8 cellular contexts compared by ENCODE assay signal in the genomic region with DNA sequence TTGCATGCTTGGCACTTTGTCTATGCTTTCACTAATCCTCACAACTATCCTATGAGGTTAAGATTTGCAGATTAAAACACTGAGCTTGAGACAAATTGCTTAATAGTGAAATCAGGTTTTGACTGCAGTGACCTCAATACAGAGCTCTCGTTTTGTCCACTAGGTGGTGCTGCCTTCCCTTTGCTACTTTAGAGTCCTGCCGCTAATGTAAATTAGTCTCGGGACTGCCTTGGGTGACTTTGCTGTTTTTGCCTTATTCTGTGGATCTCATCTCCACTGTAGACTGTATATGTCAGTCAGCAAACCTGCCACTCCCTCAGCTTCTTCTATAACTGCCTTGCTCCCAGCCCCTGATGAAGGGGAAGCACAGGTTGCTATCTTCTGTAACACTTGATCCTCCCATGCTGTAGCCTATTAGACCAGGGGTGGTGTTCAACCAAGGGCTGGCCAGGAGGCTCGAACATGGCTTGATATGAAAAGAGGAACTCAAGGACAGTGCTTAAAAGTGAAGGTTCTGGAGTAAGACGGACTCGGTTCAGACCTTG. TPM values are rescaled to one million over a fixed set of nuclear protein-coding genes. Genes with fewer than 3 reads are reported as not detected.
A peak's percentile ranks its signal among the peaks of the same experiment; 100 is the strongest.
DNase-seq lines count a peak whose midpoint lies in the region; ATAC-seq and TF ChIP-seq lines count a peak whose summit lies in the region.

No MANE protein-coding gene starts in this region.

- no peaks in the 10 kb centered on the region for H3K9me2 ChIP-seq in neural cell (ENCODE audit: insufficient read depth, low read length)

- no peak overlapping the region for H3K9ac ChIP-seq in neural cell (ENCODE audit: low read length)

- H3K79me2 ChIP-seq in neural cell (replicated peaks; ENCODE audit: insufficient read depth, low read length), result no peaks in the 10 kb centered on the region

- H3K9me3 ChIP-seq in neural cell (ENCODE audit: low read length) (no peaks in the 10 kb centered on the region), suprapubic skin (no peaks in the 10 kb centered on the region)

- H3K4me1 ChIP-seq in suprapubic skin, result peaks cover 3% of the 10 kb centered on the region

- DNase-seq in DMS 273 treated with DMSO at 0.1 percent for 48 hours (lab: John Stamatoyannopoulos, UW) (peak; percentile 26), NOMO-1 (lab: John Stamatoyannopoulos, UW; ENCODE audit: unreplicated experiment in 2 of 2) (peak; percentile 89 to 97), activated T-cell treated with anti-CD3 and anti-CD28 coated beads for 24 hours (ENCODE audit: low read depth) (peak; percentile 28), fibroblast of mammary gland (ENCODE audit: low read depth) (peak; percentile 77), suprapubic skin (ENCODE audit: low spot score in 2 of 2) (peak; percentile 81 to 82)

- no peaks in the 10 kb centered on the region for H3F3A ChIP-seq in neural cell (ENCODE audit: insufficient read depth, low read length, poor library complexity, severe bottlenecking)

- peak; percentile 95 for TF ChIP-seq CTCF in fibroblast of mammary gland (conservative IDR thresholded peaks at IDR 0.05; ENCODE audit: control insufficient read depth, insufficient read depth, low read depth, low read length)
- TF ChIP-seq CTCF in neural cell (IDR thresholded peaks at IDR 0.05; ENCODE audit: poor library complexity, severe bottlenecking), result peak; percentile 71
- TF ChIP-seq CTCF in suprapubic skin (IDR thresholded peaks at IDR 0.05), result peak; percentile 70 to 81

- H3K4me3 ChIP-seq in fibroblast of mammary gland (ENCODE audit: control insufficient read depth, low read depth, low read length) (no peak overlapping the region), neural cell (ENCODE audit: low read length) (no peak overlapping the region), suprapubic skin (no peak overlapping the region)

- TF ChIP-seq EP300 in neural cell (conservative IDR thresholded peaks at IDR 0.05; ENCODE audit: poor library complexity, severe bottlenecking) (no peak), suprapubic skin (IDR thresholded peaks at IDR 0.05) (no peak)

- no peaks in the 10 kb centered on the region for H4K20me1 ChIP-seq in neural cell (ENCODE audit: insufficient read depth)

- H3K4me2 ChIP-seq in neural cell (ENCODE audit: low read length), result no peak overlapping the region

- ATAC-seq in GM19463 (IDR thresholded peaks at IDR 0.05; ENCODE audit: unreplicated experiment) (peak; percentile 86), HG03520 (IDR thresholded peaks at IDR 0.05; ENCODE audit: unreplicated experiment) (peak; percentile 91)

- TF ChIP-seq RAD21 in neural cell (conservative IDR thresholded peaks at IDR 0.05), result peak; percentile 66

- H2AFZ ChIP-seq in neural cell (ENCODE audit: low read depth, low read length), result no peak overlapping the region

- no peak overlapping the region for H3K27ac ChIP-seq in neural cell (ENCODE audit: low read length)
- H3K27ac ChIP-seq in suprapubic skin, result no peak overlapping the region

- no peaks in the 10 kb centered on the region for H3K27me3 ChIP-seq in neural cell (ENCODE audit: insufficient read depth, low read depth, low read length)
- H3K27me3 ChIP-seq in suprapubic skin, result no peaks in the 10 kb centered on the region

- 35% methylated on average over 6 of the region's 6 CpGs for WGBS in suprapubic skin

- TF ChIP-seq POLR2A in suprapubic skin (IDR thresholded peaks at IDR 0.05), result no peak

- H3K36me3 ChIP-seq in neural cell (ENCODE audit: insufficient read depth, low read length) (no peaks in the 10 kb centered on the region), suprapubic skin (no peaks in the 10 kb centered on the region)

TF ChIP-seq in neural cell, 6 proteins besides CTCF, POLR2A, EP300 and RAD21:
- TF ChIP-seq SMC3 (conservative IDR thresholded peaks at IDR 0.05; ENCODE audit: poor library complexity) (peak; percentile 68), MXI1 (conservative IDR thresholded peaks at IDR 0.05; ENCODE audit: poor library complexity, severe bottlenecking) (no peak), TAF1 (IDR thresholded peaks at IDR 0.05; ENCODE audit: low read depth) (no peak)

RNA-seq across cellular contexts. Expression of a gene that starts 26.0 kb away (rescaled TPM):
- polyA plus RNA-seq in neural cell, result 0.11 and 0.56 TPM in 2 replicates
- polyA minus RNA-seq in neural cell, result 0.23 TPM in 1 of 2 replicates, not detected in the other
- total RNA-seq in suprapubic skin, result under 1 TPM in 2 of 4 donors, not detected in 2; 0.13 to 0.31 TPM

Comparison
In these comparisons a context has a peak if more than half of its experiments do, and no peak if none do; other contexts are left out.
1. DNase-seq: peak in every context shown above with its lines; median percentile 93 in NOMO-1; 82 in suprapubic skin; 77 in fibroblast of mammary gland; 28 in activated T-cell treated with anti-CD3 and anti-CD28 coated beads for 24 hours; 26 in DMS 273 treated with DMSO at 0.1 percent for 48 hours.